In genomic region chr15:49877871-49878511, GRCh38 we compare ENCODE assay signal across 16 cellular contexts.
DNase-seq lines count a peak whose midpoint lies in the region; ATAC-seq and TF ChIP-seq lines count a peak whose summit lies in the region.
"Had no signal": no experiment of that assay in that cellular context is flagged by ENCODE, and none has a peak within 500 bp of the region (broad histone marks: within the 10 kb centered on the region; RNA-seq: fewer than 3 reads in every experiment).

No MANE protein-coding gene starts in this region.

- in situ Hi-C loops in IMR-90 (cut with MboI; ENCODE audit: low sequenced_read_pairs) = no loop called here

- H2BK20ac ChIP-seq in IMR-90 (ENCODE audit: low read depth, low read length) = peak overlapping the region; percentile 18; the same call in 1 of the 2 replicates

- H4K91ac ChIP-seq in IMR-90 (ENCODE audit: insufficient read depth, low read depth, low read length) = peak overlapping the region; percentile 7; the same call in 1 of the 2 replicates

- intact Hi-C loops in IMR-90 (cut with micrococcal nuclease) = loop anchor here (10.0 kb wide), 1 partner anchor 267 kb away; no protein-coding TSS in a partner anchor

- no peak overlapping the region for H3K23ac ChIP-seq in IMR-90 (ENCODE audit: low read depth, low read length)

- peak overlapping the region; percentile 97 for H3K18ac ChIP-seq in IMR-90 (ENCODE audit: low read depth, low read length)

- H3K9me3 ChIP-seq in IMR-90 (ENCODE audit: control insufficient read depth, insufficient read depth, low read length) = no peaks in the 10 kb centered on the region
- no peaks in the 10 kb centered on the region for H3K9me3 ChIP-seq in tibial nerve

- H3K4me1 ChIP-seq in IMR-90 (ENCODE audit: control insufficient read depth, insufficient read depth, low read length) (peaks cover 19% of the 10 kb centered on the region), tibial nerve (peaks cover 0 to 39% (median 16%) of the 10 kb centered on the region in 4 donors)

- DNase-seq in IMR-90 (peak; percentile 69), fibroblast of the conjunctiva (ENCODE audit: low read depth) (peak; percentile 89), omental fat pad (ENCODE audit: low spot score) (no peak), tibial nerve (ENCODE audit: low spot score in 2 of 2) (peak in 1 of 2 donors; percentile 69), T-helper 1 cell (no peak), NCI-H1694 treated with DMSO at 0.1 percent for 48 hours (lab: John Stamatoyannopoulos, UW) (no peak), UCSD-AML1 (lab: John Stamatoyannopoulos, UW; ENCODE audit: unreplicated experiment) (no peak), DMS53 treated with DMSO at 0.1 percent for 48 hours (lab: John Stamatoyannopoulos, UW; ENCODE audit: unreplicated experiment) (no peak)
- DNase-seq: anterior cingulate cortex, Calu3, GOT3, naive B cell, NCI-H1092 treated with DMSO at 0.1 percent for 48 hours, NCI-H526, SHP77 treated with DMSO at 0.1 percent for 48 hours had no signal

- ATAC-seq in IMR-90 (ENCODE audit: low read depth) (peak; percentile 81), omental fat pad (ENCODE audit: low FRiP score) (peak; percentile 78)

- H2BK5ac ChIP-seq in IMR-90 (ENCODE audit: low read depth, low read length, poor library complexity, severe bottlenecking) = peak overlapping the region; percentile 90

- H3K79me1 ChIP-seq in IMR-90 (ENCODE audit: low read depth in 1 of 2, low read length in 2 of 2) = no peaks in the 10 kb centered on the region

- peak overlapping the region; percentile 20; the same call in 1 of the 2 replicates for H2AK5ac ChIP-seq in IMR-90 (ENCODE audit: low read depth, low read length)

- H3K27ac ChIP-seq in IMR-90 (ENCODE audit: insufficient read depth, low read length) = peak overlapping the region; percentile 100
- H3K27ac ChIP-seq in tibial nerve = peak overlapping the region; percentile 31 to 91 (median 79)
- H3K27ac ChIP-seq: WERI-Rb-1 had no signal

- no peak overlapping the region for H2AFZ ChIP-seq in IMR-90 (replicated peaks; ENCODE audit: low read length, poor library complexity)

- BruUV-seq in IMR-90 (replicated peaks; lab: Mats Ljungman, UMichigan) = no TSS peak

- TF ChIP-seq RAD21 in IMR-90 (IDR thresholded peaks at IDR 0.05; ENCODE audit: low read length) = no peak

- H3K56ac ChIP-seq in IMR-90 (ENCODE audit: extremely low read depth, insufficient read depth, low read length) = no peak overlapping the region

- TF ChIP-seq CTCF in IMR-90 (conservative IDR thresholded peaks at IDR 0.05; ENCODE audit: low read depth, low read length) (no peak), omental fat pad (IDR thresholded peaks at IDR 0.05) (no peak), tibial nerve (IDR thresholded peaks at IDR 0.05) (no peak)

- H3K27me3 ChIP-seq in IMR-90 (ENCODE audit: control insufficient read depth, insufficient read depth, low read length) (no peaks in the 10 kb centered on the region), tibial nerve (no peaks in the 10 kb centered on the region)

- H4K5ac ChIP-seq in IMR-90 (ENCODE audit: low read depth, low read length) = peak overlapping the region; percentile 58

- H4K20me1 ChIP-seq in IMR-90 (ENCODE audit: insufficient read depth, low read length) = no peaks in the 10 kb centered on the region

- H3K4me2 ChIP-seq in IMR-90 (ENCODE audit: low read depth, low read length) = no peak overlapping the region

- H3K36me3 ChIP-seq in IMR-90 (ENCODE audit: control insufficient read depth, insufficient read depth, low read length) (no peaks in the 10 kb centered on the region), tibial nerve (no peaks in the 10 kb centered on the region)
- H3K36me3 ChIP-seq: WERI-Rb-1 had no signal

- POLR2A ChIA-PET in IMR-90 (lab: Charles Lee; ENCODE audit: unreplicated experiment) = no interaction called here

- dilution Hi-C loops in IMR-90 (cut with HindIII; ENCODE audit: low sequenced_read_pairs, unreplicated experiment) = no loop called here

- H3K4ac ChIP-seq in IMR-90 (ENCODE audit: low read depth, low read length) = peak overlapping the region; percentile 20; the same call in 1 of the 2 replicates

- CTCF ChIA-PET in IMR-90 (lab: Yijun Ruan, JAX) = no interaction called here

- TF ChIP-seq EP300 in tibial nerve (IDR thresholded peaks at IDR 0.05) = peak; percentile 21 to 81

- H3K14ac ChIP-seq in IMR-90 (replicated peaks; ENCODE audit: low read depth, low read length) = peak overlapping the region; percentile 86; the same call in 1 of the 2 replicates

- WGBS in IMR-90 (ENCODE audit: extremely low coverage in 2 of 2, insufficient read length in 1 of 2), 2 experiments = no CpG with 5 or more reads among the region's 5 CpGs
- WGBS in tibial nerve, 2 donors = 43 to 44% methylated on average over 5 of the region's 5 CpGs

- H3K4me3 ChIP-seq in IMR-90 (ENCODE audit: insufficient read depth, low read depth, low read length) = no peak overlapping the region
- H3K4me3 ChIP-seq in tibial nerve = no peak overlapping the region

- H2BK120ac ChIP-seq in IMR-90 (ENCODE audit: low read depth, low read length) = peak overlapping the region; percentile 56

- 0 out of 2 replicates have a peak overlapping the region, but pooled peaks have one; percentile 32 for H3K9ac ChIP-seq in IMR-90 (ENCODE audit: low read depth, low read length)

- peak overlapping the region; percentile 13; the same call in 1 of the 3 replicates for H2BK15ac ChIP-seq in IMR-90 (ENCODE audit: low read depth, low read length)

- no peaks in the 10 kb centered on the region for H3K9me1 ChIP-seq in IMR-90 (ENCODE audit: insufficient read depth, low read length)

- H4K8ac ChIP-seq in IMR-90 (ENCODE audit: low read depth in 2 of 2, low read length in 2 of 2) = peak overlapping the region; percentile 74 to 75

- H2AK9ac ChIP-seq in IMR-90 (replicated peaks; ENCODE audit: low read depth, low read length, poor library complexity) = no peak overlapping the region

- TF ChIP-seq POLR2A in IMR-90 (IDR thresholded peaks at IDR 0.05; ENCODE audit: low read depth, low read length) (no peak), tibial nerve (IDR thresholded peaks at IDR 0.05) (no peak)

TF ChIP-seq in IMR-90, 13 proteins besides CTCF, POLR2A, EP300 and RAD21:
- TF ChIP-seq MXI1 (IDR thresholded peaks at IDR 0.05; ENCODE audit: borderline replicate concordance, low read depth, low read length) (no peak), CEBPB (IDR thresholded peaks at IDR 0.05; ENCODE audit: low read depth, low read length) (peak; percentile 72)
TF ChIP-seq in IMR-90: peak in this region for 1.

Comparison
In these comparisons a context has a peak if more than half of its experiments do, and no peak if none do; other contexts are left out.
1. DNase-seq: peak in IMR-90 (single experiment) and fibroblast of the conjunctiva (single experiment); none in omental fat pad (single experiment), T-helper 1 cell (0 of 5), NCI-H1694 treated with DMSO at 0.1 percent for 48 hours (single experiment), UCSD-AML1 (single experiment) and DMS53 treated with DMSO at 0.1 percent for 48 hours (single experiment).